In genomic region chr1:62621907-62622306, GRCh38 we compare ENCODE assay signal across 8 cellular contexts. TPM values are rescaled to one million over a fixed set of nuclear protein-coding genes. Genes with fewer than 3 reads are reported as not detected.
DNase-seq lines count a peak whose midpoint lies in the region; ATAC-seq, FAIRE-seq and TF ChIP-seq lines count a peak whose summit lies in the region.

No MANE protein-coding gene starts in this region.

- H3K4me1 ChIP-seq in fibroblast of lung (ENCODE audit: control insufficient read depth, extremely low read depth, insufficient read depth, low read length), result no peaks in the 10 kb centered on the region
- H3K4me1 ChIP-seq in SJCRH30, result no peaks in the 10 kb centered on the region

- DNase-seq in GM18507 (ENCODE audit: extremely low spot score, insufficient read length, low read depth), result no peak
- peak; percentile 72 for DNase-seq in NCI-H226
- peak; percentile 87 to 97 for DNase-seq in fibroblast of lung (ENCODE audit: low read depth in 2 of 2)
- DNase-seq in stromal cell of bone marrow (ENCODE audit: low read depth), result peak; percentile 96
- no peak for DNase-seq in activated T-cell treated with anti-CD3 and anti-CD28 coated beads, Interleukin-2, amount 50 U/mL, for 48 hours
- no peak for DNase-seq in SJCRH30

- no peaks in the 10 kb centered on the region for H4K20me1 ChIP-seq in fibroblast of lung (ENCODE audit: control insufficient read depth, extremely low read depth, insufficient read depth, low read length)

- H3K9ac ChIP-seq in fibroblast of lung (ENCODE audit: insufficient read depth, low read length), result no peak overlapping the region

- H3K27ac ChIP-seq in 22Rv1 (peak overlapping the region; percentile 42), fibroblast of lung (ENCODE audit: insufficient read depth, low read length) (no peak overlapping the region), SJCRH30 (no peak overlapping the region)

- H2AFZ ChIP-seq in fibroblast of lung (ENCODE audit: low read length), result no peak overlapping the region

- H3K4me3 ChIP-seq in fibroblast of lung (replicated peaks in 1 of 4; ENCODE audit: control extremely low read depth in 1 of 4, insufficient read depth in 1 of 4, low read depth in 3 of 4, low read length in 4 of 4), result no peak overlapping the region
- H3K4me3 ChIP-seq in SJCRH30, result no peak overlapping the region

- H3K27me3 ChIP-seq in fibroblast of lung (ENCODE audit: control insufficient read depth, insufficient read depth, low read length) (no peaks in the 10 kb centered on the region), SJCRH30 (no peaks in the 10 kb centered on the region)

- H3K79me2 ChIP-seq in fibroblast of lung (ENCODE audit: control insufficient read depth, insufficient read depth, low read length), result no peaks in the 10 kb centered on the region

- peak; percentile 75 for FAIRE-seq in GM18507 (lab: Jason Lieb, UNC)

- H3K9me3 ChIP-seq in fibroblast of lung (ENCODE audit: control insufficient read depth, insufficient read depth, low read depth, low read length) (no peaks in the 10 kb centered on the region), SJCRH30 (replicated peaks) (no peaks in the 10 kb centered on the region)

- no peak overlapping the region for H3K4me2 ChIP-seq in fibroblast of lung (ENCODE audit: extremely low read depth, insufficient read depth, low read length)

- no peak for TF ChIP-seq CTCF in 22Rv1 (IDR thresholded peaks at IDR 0.05)
- no peak for TF ChIP-seq CTCF in fibroblast of lung (conservative IDR thresholded peaks at IDR 0.05 in 1 of 2, IDR thresholded peaks at IDR 0.05 in 1 of 2; ENCODE audit: low read depth in 1 of 2, low read length in 2 of 2)

- ATAC-seq in HG02852 (IDR thresholded peaks at IDR 0.05; ENCODE audit: unreplicated experiment), result peak; percentile 95

- peaks cover 1% of the 10 kb centered on the region for H3K36me3 ChIP-seq in fibroblast of lung (ENCODE audit: control insufficient read depth, insufficient read depth, low read length)
- H3K36me3 ChIP-seq in SJCRH30, result peaks cover 18% of the 10 kb centered on the region

RNA-seq across cellular contexts. Expression of gene ANGPTL3, which starts 24.6 kb away (rescaled TPM):
- total RNA-seq in fibroblast of lung, result not detected in 2 replicates
- polyA plus RNA-seq in fibroblast of lung, result not detected in 2 replicates
- 0.17 TPM in 1 of 2 replicates, not detected in the other for polyA plus RNA-seq in fibroblast of lung (2012)
- polyA minus RNA-seq in fibroblast of lung (ENCODE audit: low replicate concordance), result not detected in 2 replicates
- not detected in 2 replicates for total RNA-seq in SJCRH30 (2014; rRNA removed; shearing (Covaris generic))

Comparison
In these comparisons a context has a peak if more than half of its experiments do, and no peak if none do; other contexts are left out.
1. DNase-seq: peak in NCI-H226 (single experiment), fibroblast of lung (2 of 2) and stromal cell of bone marrow (single experiment); none in GM18507 (single experiment), activated T-cell treated with anti-CD3 and anti-CD28 coated beads, Interleukin-2, amount 50 U/mL, for 48 hours (0 of 2) and SJCRH30 (0 of 2).